Comparison of ENCODE assay signal across 21 cellular contexts in the genomic region with DNA sequence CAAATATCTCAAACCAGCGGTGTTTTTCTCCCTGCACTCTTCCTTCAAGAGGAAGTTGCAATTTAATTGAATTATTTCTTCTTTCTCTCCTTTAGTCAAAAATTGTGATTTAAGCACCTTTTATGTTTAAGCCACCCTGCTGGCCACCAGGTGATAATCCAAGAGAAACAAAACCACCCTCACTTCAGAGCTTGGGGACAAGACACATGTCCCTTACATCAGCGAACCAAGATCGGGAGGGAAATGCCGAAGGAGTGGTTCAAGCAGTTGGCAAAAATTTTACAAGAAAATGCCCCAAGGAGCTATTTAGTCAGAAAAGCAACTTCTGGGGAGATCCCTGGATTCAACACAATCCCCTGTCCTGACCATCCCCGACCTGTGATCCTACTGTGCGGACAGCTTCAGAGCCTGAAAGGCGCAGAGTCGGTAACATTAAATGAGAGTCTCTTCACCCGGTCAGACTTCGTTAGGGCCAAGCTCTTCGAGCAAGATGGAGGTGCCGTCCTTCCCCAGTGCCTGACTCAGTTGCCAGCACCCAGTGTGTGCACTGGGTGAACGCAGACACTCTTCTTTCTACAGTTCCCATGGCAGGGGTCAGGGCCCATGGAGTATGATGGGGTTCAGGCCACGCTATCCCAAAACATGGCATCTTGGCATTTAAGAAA.
DNase-seq lines count a peak whose midpoint lies in the region; ATAC-seq and TF ChIP-seq lines count a peak whose summit lies in the region.
"Had no signal": no experiment of that assay in that cellular context is flagged by ENCODE, and none has a peak within 500 bp of the region (broad histone marks: within the 10 kb centered on the region; RNA-seq: fewer than 3 reads in every experiment).

No MANE protein-coding gene starts in this region.

- no peak overlapping the region for H3K27ac Mint-ChIP-seq in activated CD8-positive, alpha-beta memory T cell treated with anti-CD3 and anti-CD28 coated beads, Interleukin-2, amount 10 ng/mL, durations not matched to agents 7 days and 5 days
- peak overlapping the region; percentile 39 for H3K27ac Mint-ChIP-seq in activated naive CD8-positive, alpha-beta T cell treated with anti-CD3 and anti-CD28 coated beads, Interleukin-2, amount 10 ng/mL, durations not matched to agents 7 days and 5 days
- peak overlapping the region; percentile 67 to 69 for H3K27ac Mint-ChIP-seq in stimulated activated naive CD8-positive, alpha-beta T cell treated with anti-CD3 and anti-CD28 coated beads, Interleukin-15, amount 100 ng/mL, for 72 hours
- peak overlapping the region in 3 of 8 donors; percentile 48 to 72 (median 52) for H3K27ac Mint-ChIP-seq in CD8-positive, alpha-beta memory T cell

- peaks cover 90% of the 10 kb centered on the region for H3K4me1 ChIP-seq in CD8-positive, alpha-beta memory T cell (ENCODE audit: insufficient read depth, low read length)

- no peak overlapping the region for H3K4me3 ChIP-seq in CD8-positive, alpha-beta memory T cell (ENCODE audit: low read length)
- H3K4me3 ChIP-seq: MG63, transverse colon had no signal

- peaks cover under 1% of the 10 kb centered on the region for H3K27me3 Mint-ChIP-seq in activated CD8-positive, alpha-beta memory T cell treated with anti-CD3 and anti-CD28 coated beads, Interleukin-2, amount 10 ng/mL, durations not matched to agents 7 days and 5 days
- no peaks in the 10 kb centered on the region for H3K27me3 Mint-ChIP-seq in activated naive CD8-positive, alpha-beta T cell treated with anti-CD3 and anti-CD28 coated beads, Interleukin-2, amount 10 ng/mL, durations not matched to agents 7 days and 5 days
- H3K27me3 Mint-ChIP-seq in stimulated activated naive CD8-positive, alpha-beta T cell treated with anti-CD3 and anti-CD28 coated beads, Interleukin-15, amount 100 ng/mL, for 72 hours, result no peaks in the 10 kb centered on the region
- H3K27me3 Mint-ChIP-seq in CD8-positive, alpha-beta memory T cell, result no peaks in the 10 kb centered on the region

- CTCF ChIA-PET in activated CD8-positive, alpha-beta memory T cell treated with anti-CD3 and anti-CD28 coated beads, Interleukin-2, amount 10 ng/mL, durations not matched to agents 7 days and 5 days (lab: Charles Lee), result interaction anchor here (0.9 to 5.7 kb wide), 3 partner anchors 13 to 154 kb away, joined by 3 to 58 read pairs (median 9); no protein-coding TSS in a partner anchor
- CTCF ChIA-PET in CD8-positive, alpha-beta memory T cell (lab: Charles Lee), result interaction anchor here (1.4 to 10.2 kb wide), 2 partner anchors 13 to 41 kb away, joined by 4 to 108 read pairs; no protein-coding TSS in a partner anchor

- H3K27me3 ChIP-seq in CD8-positive, alpha-beta memory T cell (ENCODE audit: insufficient read depth, low read length, poor library complexity, severe bottlenecking), result no peaks in the 10 kb centered on the region
- H3K27me3 ChIP-seq: MG63, transverse colon had no signal

- H3K9me3 ChIP-seq in CD8-positive, alpha-beta memory T cell (ENCODE audit: low read length), result no peaks in the 10 kb centered on the region
- H3K9me3 ChIP-seq: MG63, transverse colon had no signal

- POLR2A ChIA-PET in activated naive CD8-positive, alpha-beta T cell treated with anti-CD3 and anti-CD28 coated beads, Interleukin-2, amount 10 ng/mL, durations not matched to agents 7 days and 5 days (lab: Charles Lee), result no interaction called here
- POLR2A ChIA-PET in CD8-positive, alpha-beta memory T cell (lab: Charles Lee), result no interaction called here

- peak; percentile 23 for DNase-seq in activated CD8-positive, alpha-beta memory T cell treated with anti-CD3 and anti-CD28 coated beads, Interleukin-2, amount 10 ng/mL, durations not matched to agents 7 days and 5 days
- DNase-seq in activated CD8-positive, alpha-beta memory T cell treated with anti-CD3 and anti-CD28 coated beads, Interleukin-2, amount 50 U/mL, for 4 hours, result no peak
- no peak for DNase-seq in activated naive CD8-positive, alpha-beta T cell treated with anti-CD3 and anti-CD28 coated beads, Interleukin-2, amount 10 ng/mL, durations not matched to agents 7 days and 5 days
- DNase-seq in stimulated activated naive CD8-positive, alpha-beta T cell treated with anti-CD3 and anti-CD28 coated beads, Interleukin-15, amount 100 ng/mL, for 72 hours, result no peak
- DNase-seq in LoVo (ENCODE audit: low spot score), result no peak
- DNase-seq in NCI-H345 treated with DMSO at 0.1 percent for 48 hours (lab: John Stamatoyannopoulos, UW; ENCODE audit: unreplicated experiment), result no peak
- no peak for DNase-seq in CD8-positive, alpha-beta memory T cell
- DNase-seq: ACHN; brain microvascular endothelial cell; dermis blood vessel endothelial cell; foreskin fibroblast; hypothalamus; kidney glomerular epithelial cell; mesendoderm; MG63; NCI-H187; NCI-H446 treated with DMSO at 0.1 percent for 48 hours; stimulated activated CD4-positive, alpha-beta T cell treated with anti-CD3 and anti-CD28 coated beads, Interleukin-4, amount 100 ng/mL, for 4 hours; transverse colon had no signal

- ATAC-seq in activated CD8-positive, alpha-beta memory T cell treated with anti-CD3 and anti-CD28 coated beads, Interleukin-2, amount 10 ng/mL, durations not matched to agents 7 days and 5 days, result no peak
- no peak for ATAC-seq in activated naive CD8-positive, alpha-beta T cell treated with anti-CD3 and anti-CD28 coated beads, Interleukin-2, amount 10 ng/mL, durations not matched to agents 7 days and 5 days (ENCODE audit: low read depth)
- no peak for ATAC-seq in stimulated activated naive CD8-positive, alpha-beta T cell treated with anti-CD3 and anti-CD28 coated beads, Interleukin-15, amount 100 ng/mL, for 72 hours

- H3K4me3 Mint-ChIP-seq in activated CD8-positive, alpha-beta memory T cell treated with anti-CD3 and anti-CD28 coated beads, Interleukin-2, amount 10 ng/mL, durations not matched to agents 7 days and 5 days, result no peak overlapping the region
- no peak overlapping the region for H3K4me3 Mint-ChIP-seq in activated naive CD8-positive, alpha-beta T cell treated with anti-CD3 and anti-CD28 coated beads, Interleukin-2, amount 10 ng/mL, durations not matched to agents 7 days and 5 days
- peak overlapping the region; percentile 32 to 38 for H3K4me3 Mint-ChIP-seq in stimulated activated naive CD8-positive, alpha-beta T cell treated with anti-CD3 and anti-CD28 coated beads, Interleukin-15, amount 100 ng/mL, for 72 hours
- no peak overlapping the region for H3K4me3 Mint-ChIP-seq in CD8-positive, alpha-beta memory T cell

- H3K27ac ChIP-seq in CD8-positive, alpha-beta memory T cell (ENCODE audit: low read depth, low read length), result no peak overlapping the region
- H3K27ac ChIP-seq: brain microvascular endothelial cell, RWPE1, transverse colon had no signal

- peaks cover 52% of the 10 kb centered on the region for H3K4me1 Mint-ChIP-seq in activated CD8-positive, alpha-beta memory T cell treated with anti-CD3 and anti-CD28 coated beads, Interleukin-2, amount 10 ng/mL, durations not matched to agents 7 days and 5 days
- peaks cover 63% of the 10 kb centered on the region for H3K4me1 Mint-ChIP-seq in activated naive CD8-positive, alpha-beta T cell treated with anti-CD3 and anti-CD28 coated beads, Interleukin-2, amount 10 ng/mL, durations not matched to agents 7 days and 5 days
- peaks cover 77% of the 10 kb centered on the region for H3K4me1 Mint-ChIP-seq in stimulated activated naive CD8-positive, alpha-beta T cell treated with anti-CD3 and anti-CD28 coated beads, Interleukin-15, amount 100 ng/mL, for 72 hours
- peaks cover 54 to 82% (median 74%) of the 10 kb centered on the region in 3 donors for H3K4me1 Mint-ChIP-seq in CD8-positive, alpha-beta memory T cell

- peak; percentile 5 for TF ChIP-seq CTCF in GM12873 (IDR thresholded peaks at IDR 0.05; ENCODE audit: insufficient read depth, low read depth, low read length, missing control alignments)

- no peaks in the 10 kb centered on the region for H3K36me3 ChIP-seq in CD8-positive, alpha-beta memory T cell (ENCODE audit: insufficient read depth, low read length)
- H3K36me3 ChIP-seq: brain microvascular endothelial cell, MG63, transverse colon had no signal

- peaks cover 1% of the 10 kb centered on the region for H3K36me3 Mint-ChIP-seq in activated CD8-positive, alpha-beta memory T cell treated with anti-CD3 and anti-CD28 coated beads, Interleukin-2, amount 10 ng/mL, durations not matched to agents 7 days and 5 days
- peaks cover 1% of the 10 kb centered on the region for H3K36me3 Mint-ChIP-seq in activated naive CD8-positive, alpha-beta T cell treated with anti-CD3 and anti-CD28 coated beads, Interleukin-2, amount 10 ng/mL, durations not matched to agents 7 days and 5 days
- H3K36me3 Mint-ChIP-seq in CD8-positive, alpha-beta memory T cell, result no peaks in the 10 kb centered on the region

- H3K9me3 Mint-ChIP-seq in activated CD8-positive, alpha-beta memory T cell treated with anti-CD3 and anti-CD28 coated beads, Interleukin-2, amount 10 ng/mL, durations not matched to agents 7 days and 5 days (ENCODE audit: low read depth), result no peaks in the 10 kb centered on the region
- H3K9me3 Mint-ChIP-seq in activated naive CD8-positive, alpha-beta T cell treated with anti-CD3 and anti-CD28 coated beads, Interleukin-2, amount 10 ng/mL, durations not matched to agents 7 days and 5 days, result no peaks in the 10 kb centered on the region
- H3K9me3 Mint-ChIP-seq in stimulated activated naive CD8-positive, alpha-beta T cell treated with anti-CD3 and anti-CD28 coated beads, Interleukin-15, amount 100 ng/mL, for 72 hours, result peaks cover 0 to under 1% of the 10 kb centered on the region in 2 donors
- H3K9me3 Mint-ChIP-seq in CD8-positive, alpha-beta memory T cell, result no peaks in the 10 kb centered on the region

Comparison
In these comparisons a context has a peak if more than half of its experiments do, and no peak if none do; other contexts are left out.
1. H3K4me3 Mint-ChIP-seq: peak in stimulated activated naive CD8-positive, alpha-beta T cell treated with anti-CD3 and anti-CD28 coated beads, Interleukin-15, amount 100 ng/mL, for 72 hours (2 of 2); none in activated CD8-positive, alpha-beta memory T cell treated with anti-CD3 and anti-CD28 coated beads, Interleukin-2, amount 10 ng/mL, durations not matched to agents 7 days and 5 days (single experiment), activated naive CD8-positive, alpha-beta T cell treated with anti-CD3 and anti-CD28 coated beads, Interleukin-2, amount 10 ng/mL, durations not matched to agents 7 days and 5 days (single experiment) and CD8-positive, alpha-beta memory T cell (0 of 7).